In the genomic region with DNA sequence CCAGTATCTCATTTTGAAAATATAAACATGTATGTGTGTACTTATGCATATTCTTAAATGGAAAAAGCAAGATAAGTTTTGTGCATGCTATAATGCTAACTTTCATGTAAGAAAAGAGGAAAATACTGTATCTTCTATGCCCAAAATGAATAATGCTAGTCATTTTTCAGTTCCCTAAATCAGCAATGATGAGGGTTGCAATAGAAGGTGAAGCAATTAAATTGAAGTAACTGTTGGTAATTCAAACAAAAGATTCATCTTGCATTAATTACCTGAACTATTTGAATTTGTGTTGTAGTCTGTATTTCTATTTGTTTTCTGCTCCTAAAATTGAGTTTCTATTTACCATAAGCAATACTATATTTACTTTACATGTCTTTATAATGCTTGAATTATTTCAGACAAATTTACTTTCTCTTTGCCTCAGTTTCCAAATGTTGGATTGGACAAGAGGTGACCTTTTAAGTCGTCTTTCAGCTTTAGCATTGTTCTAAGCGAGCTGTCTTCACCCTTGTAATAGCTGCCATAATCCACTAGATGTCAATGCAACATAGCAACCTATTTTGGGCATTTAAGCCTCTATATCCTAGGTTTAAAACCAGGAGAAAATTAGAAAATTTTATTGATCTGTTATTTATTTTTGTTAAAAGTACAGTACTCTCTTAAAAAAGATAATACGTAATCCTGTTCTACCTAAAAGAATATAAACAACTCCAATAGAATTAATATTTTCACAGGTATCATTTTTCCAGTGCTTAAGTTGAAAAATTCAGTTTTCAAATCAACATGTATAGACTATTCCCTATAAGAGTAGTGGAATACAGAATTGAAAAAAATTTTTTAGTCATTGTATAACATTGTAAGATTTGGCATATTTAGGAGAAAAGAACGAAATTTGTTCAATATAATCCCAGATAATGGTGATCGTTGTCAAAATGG, we compare ENCODE assay signal across 1 cellular context.
TF ChIP-seq lines count a peak whose summit lies in the region.

No MANE protein-coding gene starts in this region.

TF ChIP-seq in endothelial cell of umbilical vein, 7 proteins besides CTCF, POLR2A, EP300 and RAD21 (continued from another document):
- no peak for TF ChIP-seq FOS (IDR thresholded peaks at IDR 0.05; ENCODE audit: borderline replicate concordance, insufficient read depth, low read length)
- TF ChIP-seq GATA2 (IDR thresholded peaks at IDR 0.05; ENCODE audit: insufficient read depth, insufficient read length, low read depth, low read length) = no peak
